In the genomic region with DNA sequence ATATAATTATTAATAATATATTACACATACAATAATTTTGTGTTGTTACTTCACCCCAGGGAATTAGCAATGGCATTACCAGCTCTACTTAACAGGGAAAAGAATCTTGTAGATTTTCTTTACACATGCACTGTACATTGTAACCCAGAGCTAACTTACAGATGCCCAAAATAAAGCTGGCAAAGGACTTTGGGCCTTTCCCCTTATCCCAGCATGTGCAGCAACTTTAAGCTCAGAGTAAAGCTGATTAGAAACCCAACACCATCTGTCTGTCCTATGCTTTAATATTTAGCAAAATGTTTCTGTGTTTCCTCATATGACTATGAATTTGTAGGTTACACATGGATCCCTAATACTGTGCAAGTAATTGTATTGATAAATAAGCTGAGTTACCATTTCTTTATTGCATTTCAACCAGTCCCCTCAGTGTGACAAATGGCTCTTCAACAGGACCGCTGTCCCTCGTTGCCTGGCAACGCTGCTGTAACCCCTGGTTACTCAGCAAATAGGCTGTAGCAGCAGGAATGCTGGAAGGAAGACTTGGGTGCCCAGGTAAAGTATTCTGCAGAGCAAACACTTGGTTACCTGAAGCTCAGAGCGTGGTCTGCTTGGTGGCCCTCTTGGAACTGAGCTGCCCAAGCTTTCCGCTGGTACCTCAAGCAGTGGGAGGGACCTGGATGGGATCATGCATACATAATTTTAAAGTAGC, we compare ENCODE assay signal across 1 cellular context.
TF ChIP-seq lines count a peak whose summit lies in the region.

TSS of gene USH2A (minus strand) at position 628 of the 709 bp plus-strand sequence. CDS start 1,112 bp downstream, outside the sequence.

TF ChIP-seq in HepG2, 621 proteins besides CTCF, POLR2A, EP300 and RAD21:
- TF ChIP-seq HOXA3 (CRISPR knock-in tag; IDR thresholded peaks at IDR 0.05), result no peak
